In genomic region chr1:232589809-232590741, GRCh38 we compare ENCODE assay signal across 10 cellular contexts. TPM values are rescaled to one million over a fixed set of nuclear protein-coding genes. Genes with fewer than 3 reads are reported as not detected.
DNase-seq lines count a peak whose midpoint lies in the region; ATAC-seq and TF ChIP-seq lines count a peak whose summit lies in the region.
"Had no signal": no experiment of that assay in that cellular context is flagged by ENCODE, and none has a peak within 500 bp of the region (broad histone marks: within the 10 kb centered on the region; RNA-seq: fewer than 3 reads in every experiment).

No MANE protein-coding gene starts in this region.

- peaks cover 0 to 12% (median 0%) of the 10 kb centered on the region in 3 donors for H3K36me3 ChIP-seq in esophagus squamous epithelium
- H3K36me3 ChIP-seq in uterus: no peaks in the 10 kb centered on the region

- H3K4me1 ChIP-seq in esophagus squamous epithelium (peaks cover 0 to 46% (median 13%) of the 10 kb centered on the region in 3 donors), uterus (no peaks in the 10 kb centered on the region)

- whole genome bisulfite sequencing in esophagus squamous epithelium, 2 donors: 61 to 64% methylated on average over 10 of the region's 10 CpGs

- H3K27ac ChIP-seq in esophagus squamous epithelium: peak overlapping the region in 3 of 4 donors; percentile 17 to 31 (median 26)
- H3K27ac ChIP-seq in skin epidermis: peak overlapping the region in 12 of 21 experiments; percentile 2 to 78 (median 53)
- H3K27ac ChIP-seq in uterus: peak overlapping the region in 1 of 2 donors; percentile 8
- H3K27ac ChIP-seq: SK-N-MC had no signal

- H3K27me3 ChIP-seq in esophagus squamous epithelium: no peaks in the 10 kb centered on the region
- H3K27me3 ChIP-seq in uterus: no peaks in the 10 kb centered on the region

- H3K4me3 ChIP-seq in esophagus squamous epithelium (no peak overlapping the region), skin epidermis (no peak overlapping the region), uterus (no peak overlapping the region)
- H3K4me3 ChIP-seq: psoas muscle, SK-N-MC had no signal

- no peak for TF ChIP-seq POLR2A in esophagus squamous epithelium (IDR thresholded peaks at IDR 0.05)
- TF ChIP-seq POLR2A in uterus (IDR thresholded peaks at IDR 0.05): no peak

- no peak for TF ChIP-seq CTCF in esophagus squamous epithelium (IDR thresholded peaks at IDR 0.05)
- TF ChIP-seq CTCF in uterus (IDR thresholded peaks at IDR 0.05): no peak

- ATAC-seq in GM19467 (IDR thresholded peaks at IDR 0.05; ENCODE audit: unreplicated experiment) (peak; percentile 20), HG03354 (IDR thresholded peaks at IDR 0.05; ENCODE audit: poor library complexity, severe bottlenecking, unreplicated experiment) (peak; percentile 46), GM19035 (IDR thresholded peaks at IDR 0.05; ENCODE audit: unreplicated experiment) (no peak)

- no peak for DNase-seq in esophagus squamous epithelium (lab: John Stamatoyannopoulos, UW)
- no peak for DNase-seq in NCI-H524 (lab: John Stamatoyannopoulos, UW)
- no peak for DNase-seq in uterus
- DNase-seq in NCI-H2029 treated with DMSO at 0.1 percent for 48 hours (lab: John Stamatoyannopoulos, UW): no peak
- DNase-seq: psoas muscle had no signal

- H3K9me3 ChIP-seq in esophagus squamous epithelium (no peaks in the 10 kb centered on the region), uterus (no peaks in the 10 kb centered on the region)
- H3K9me3 ChIP-seq: psoas muscle had no signal

- intact Hi-C loops in esophagus squamous epithelium (cut with DNase I): no loop called here
- intact Hi-C loops in uterus (cut with DNase I; ENCODE audit: low total_unique reads): no loop called here

RNA-seq across cellular contexts. Expression of gene SIPA1L2, which starts 39.9 kb away (rescaled TPM):
- total RNA-seq in esophagus squamous epithelium (10 to 100 TPM; 29.5 to 51.3 (median 46.0) TPM), uterus (10 to 100 TPM in 1 of 4 donors, 1 to 10 TPM in 3; 2.4 to 25.1 (median 7.0) TPM)
